ENCODE assay signal across 10 cellular contexts in the genomic region with DNA sequence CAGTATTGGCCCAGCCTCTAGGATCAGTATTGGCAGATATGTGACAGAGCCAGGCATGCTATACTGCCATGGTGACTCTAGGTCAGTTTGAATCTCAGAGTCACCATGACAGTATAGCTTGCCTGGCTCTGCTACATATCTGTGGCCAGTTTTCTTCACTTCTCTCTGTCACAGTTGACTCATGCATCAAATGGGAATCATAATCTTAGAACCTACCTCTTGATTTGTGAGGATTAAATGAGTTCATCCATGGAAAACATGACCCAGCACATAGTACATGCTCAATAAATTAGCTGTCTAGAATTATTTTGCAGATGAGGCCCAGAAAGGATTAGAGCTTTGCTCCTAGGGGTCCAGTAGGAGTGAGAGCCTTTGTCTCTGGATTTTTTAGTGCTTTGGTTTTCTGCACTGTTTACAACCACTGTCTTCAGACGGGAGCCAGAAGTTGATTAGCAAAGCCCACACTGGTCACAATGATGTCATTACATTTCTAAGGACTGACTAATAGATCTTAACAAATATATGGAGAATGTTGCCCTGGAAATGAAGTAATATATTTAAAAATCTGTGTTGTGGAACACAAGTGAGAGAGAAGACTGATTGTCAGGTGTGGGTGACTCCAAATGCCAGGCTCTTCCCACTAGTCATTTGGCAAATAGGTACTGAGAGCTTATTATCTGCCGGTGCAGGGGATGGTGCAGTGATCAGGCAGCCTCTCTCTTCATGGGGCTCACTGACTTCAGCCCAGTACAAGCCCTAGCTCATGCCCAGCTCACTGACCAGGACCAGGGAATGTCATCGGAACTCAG.
DNase-seq lines count a peak whose midpoint lies in the region; ATAC-seq, FAIRE-seq and TF ChIP-seq lines count a peak whose summit lies in the region.
"Had no signal": no experiment of that assay in that cellular context is flagged by ENCODE, and none has a peak within 500 bp of the region (broad histone marks: within the 10 kb centered on the region; RNA-seq: fewer than 3 reads in every experiment).

No MANE protein-coding gene starts in this region.

- no peak overlapping the region for H3K4me3 Mint-ChIP-seq in Caco-2 (ENCODE audit: unreplicated experiment)

- H3K4me3 ChIP-seq in K562 (no peak overlapping the region), stomach (no peak overlapping the region), Caco-2 (ENCODE audit: low read depth, low read length) (no peak overlapping the region)

- H3K36me3 Mint-ChIP-seq in Caco-2 (ENCODE audit: insufficient read depth, unreplicated experiment) = no peaks in the 10 kb centered on the region

- TF ChIP-seq POLR2A in K562 (conservative IDR thresholded peaks at IDR 0.05) = no peak
- TF ChIP-seq POLR2A in stomach (IDR thresholded peaks at IDR 0.05) = no peak

- intact Hi-C loops in K562 (cut with micrococcal nuclease) = no loop called here
- intact Hi-C loops in left ventricle myocardium superior (cut with micrococcal nuclease) = loop anchor here (10.0 kb wide), 1 partner anchor 115 kb away; no protein-coding TSS in a partner anchor
- intact Hi-C loops in stomach (cut with DNase I; ENCODE audit: low total_unique reads) = loop anchor here (10.0 kb wide), 1 partner anchor 55 kb away; no protein-coding TSS in a partner anchor
- intact Hi-C loops in Caco-2 (cut with micrococcal nuclease; ENCODE audit: unreplicated experiment) = no loop called here

- CTCF ChIA-PET in K562 (lab: Yijun Ruan, JAX; ENCODE audit: low intra/inter-chr PET ratio) (no interaction called here), Caco-2 (lab: Charles Lee) (no interaction called here)

- DNase-seq in HS-5 (ENCODE audit: low read depth) = peak; percentile 95
- DNase-seq in K562 (ENCODE audit: extremely low read depth in 1 of 4, low spot score in 3 of 4) = no peak
- no peak for DNase-seq in left ventricle myocardium superior
- DNase-seq in stomach = no peak
- no peak for DNase-seq in T-helper 2 cell
- no peak for DNase-seq in Caco-2
- DNase-seq in activated CD8-positive, alpha-beta memory T cell treated with anti-CD3 and anti-CD28 coated beads for 24 hours = no peak
- no peak for DNase-seq in activated effector memory CD4-positive, alpha-beta T cell treated with Interleukin-2 at 50 U/mL for 16 hours
- DNase-seq: activated naive CD4-positive, alpha-beta T cell treated with Interleukin-2 at 50 U/mL for 16 hours; stimulated activated CD4-positive, alpha-beta T cell treated with anti-CD3 and anti-CD28 coated beads, Interleukin-2, amount 100 ng/mL, for 48 hours had no signal

- TF ChIP-seq CTCF in K562 (IDR thresholded peaks at IDR 0.05 in 2 of 3, conservative IDR thresholded peaks at IDR 0.05 in 1 of 3; ENCODE audit: insufficient read depth in 2 of 3, low read depth in 1 of 3, low read length in 3 of 3) (no peak), stomach (IDR thresholded peaks at IDR 0.05) (no peak), Caco-2 (IDR thresholded peaks at IDR 0.05; ENCODE audit: insufficient read depth in 1 of 2, low read depth in 1 of 2, low read length in 1 of 2, severe bottlenecking in 1 of 2, unreplicated experiment in 1 of 2) (no peak)

- FAIRE-seq in K562 (lab: Jason Lieb, UNC) = peak; percentile 42

- peaks cover 3 to 11% of the 10 kb centered on the region in 2 experiments; a peak in 4 of 5 replicates for H3K4me1 ChIP-seq in K562 (replicated peaks in 1 of 2; ENCODE audit: control insufficient read depth in 2 of 2, insufficient read depth in 2 of 2, low read length in 2 of 2)
- peaks cover 0 to 17% (median 6%) of the 10 kb centered on the region in 4 donors for H3K4me1 ChIP-seq in stomach
- H3K4me1 ChIP-seq in Caco-2 = no peaks in the 10 kb centered on the region; the same call in 1 of the 2 replicates

- BruUV-seq in K562 (replicated peaks; lab: Mats Ljungman, UMichigan) = no TSS peak
- BruUV-seq in Caco-2 (replicated peaks; lab: Mats Ljungman, UMichigan) = no TSS peak

- H3K27me3 ChIP-seq in K562 (ENCODE audit: control insufficient read depth in 2 of 2, insufficient read depth in 2 of 2, low read length in 2 of 2) (no peaks in the 10 kb centered on the region), stomach (no peaks in the 10 kb centered on the region), Caco-2 (replicated peaks; ENCODE audit: control insufficient read depth, insufficient read depth, low read length) (no peaks in the 10 kb centered on the region)

- WGBS in K562 (ENCODE audit: insufficient coverage, low coverage, missing lambda C conversion rate) = 47% methylated on average over 3 of the region's 3 CpGs
- WGBS in stomach, 5 donors = 58 to 73% (median 66%) methylated on average over 3 of the region's 3 CpGs

- TF ChIP-seq EP300 in K562 (IDR thresholded peaks at IDR 0.05; ENCODE audit: low read length) = no peak
- TF ChIP-seq EP300 in stomach (IDR thresholded peaks at IDR 0.05) = no peak

- no peak; the same call in 2 of the 3 replicates for ATAC-seq in K562
- ATAC-seq in left ventricle myocardium superior = peak; percentile 58

- POLR2A ChIA-PET in K562 (lab: Yijun Ruan, JAX) (interaction anchor here (0.5 to 1.0 kb wide), 5 partner anchors 12 to 142 kb away, joined by 3 to 5 read pairs (median 3); no protein-coding TSS in a partner anchor), Caco-2 (lab: Charles Lee) (interaction anchor here (0.6 kb wide), 1 partner anchor 408 kb away, joined by 3 read pairs; no protein-coding TSS in a partner anchor)

- H3K9me3 Mint-ChIP-seq in Caco-2 (ENCODE audit: unreplicated experiment) = peaks cover 9% of the 10 kb centered on the region

- H4K20me1 ChIP-seq in K562 (replicated peaks; ENCODE audit: control insufficient read depth, insufficient read depth, low read length) = no peaks in the 10 kb centered on the region

- H3K27ac ChIP-seq in K562 (ENCODE audit: extremely low read depth, low read depth, low read length) = no peak overlapping the region
- peak overlapping the region; percentile 32 to 79 (median 77) for H3K27ac ChIP-seq in stomach

- 0 out of 2 replicates have a peak overlapping the region, but pooled peaks have one; percentile 22 for H2AFZ ChIP-seq in K562 (ENCODE audit: low read depth, low read length)

- no peaks in the 10 kb centered on the region for H3K79me2 ChIP-seq in K562 (ENCODE audit: control insufficient read depth, insufficient read depth, low read length)

- in situ Hi-C loops in K562 (cut with MboI) = loop anchor here (10.0 kb wide), 1 partner anchor 115 kb away; no protein-coding TSS in a partner anchor

- H3K4me2 ChIP-seq in K562 (ENCODE audit: insufficient read depth, low read length) = no peak overlapping the region

- H3K36me3 ChIP-seq in K562 (ENCODE audit: control insufficient read depth, insufficient read depth, low read length) = no peaks in the 10 kb centered on the region
- peaks cover 0 to 56% (median 20%) of the 10 kb centered on the region in 4 donors for H3K36me3 ChIP-seq in stomach
- H3K36me3 ChIP-seq in Caco-2 (ENCODE audit: control insufficient read depth, insufficient read depth, low read length) = no peaks in the 10 kb centered on the region

- no peak overlapping the region for H3K9ac ChIP-seq in K562 (ENCODE audit: insufficient read depth in 1 of 2, low read depth in 2 of 2, low read length in 2 of 2)

- no peak overlapping the region for H3K27ac Mint-ChIP-seq in Caco-2 (ENCODE audit: unreplicated experiment)

- H3K9me1 ChIP-seq in K562 (ENCODE audit: control insufficient read depth, insufficient read depth, low read length) = no peaks in the 10 kb centered on the region

- peaks cover 8% of the 10 kb centered on the region for H3K27me3 Mint-ChIP-seq in Caco-2 (ENCODE audit: insufficient read depth, unreplicated experiment)

- H3K9me3 ChIP-seq in K562 (replicated peaks; ENCODE audit: control insufficient read depth, insufficient read depth, low read depth, low read length) = no peaks in the 10 kb centered on the region
- H3K9me3 ChIP-seq in stomach = no peaks in the 10 kb centered on the region
- no peaks in the 10 kb centered on the region for H3K9me3 ChIP-seq in Caco-2

- no peaks in the 10 kb centered on the region for H3K4me1 Mint-ChIP-seq in Caco-2 (ENCODE audit: low read depth, unreplicated experiment)

- no peak for TF ChIP-seq RAD21 in K562 (CRISPR knock-in tag; conservative IDR thresholded peaks at IDR 0.05 in 1 of 2, IDR thresholded peaks at IDR 0.05 in 1 of 2)

TF ChIP-seq in K562, 482 proteins besides CTCF, POLR2A, EP300 and RAD21 (continues in another document):
- TF ChIP-seq, protein P1, sequence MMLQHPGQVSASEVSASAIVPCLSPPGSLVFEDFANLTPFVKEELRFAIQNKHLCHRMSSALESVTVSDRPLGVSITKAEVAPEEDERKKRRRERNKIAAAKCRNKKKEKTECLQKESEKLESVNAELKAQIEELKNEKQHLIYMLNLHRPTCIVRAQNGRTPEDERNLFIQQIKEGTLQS (IDR thresholded peaks at IDR 0.05) = peak; percentile 86
- TF ChIP-seq, protein P1 (CRISPR knock-in tag; conservative IDR thresholded peaks at IDR 0.05) = no peak; the same call in 1 of the 2 replicates
- TF ChIP-seq CLOCK (CRISPR knock-in tag; IDR thresholded peaks at IDR 0.05; ENCODE audit: borderline replicate concordance) = no peak
- no peak; the same call in 1 of the 2 replicates for TF ChIP-seq JUND (IDR thresholded peaks at IDR 0.05; ENCODE audit: borderline replicate concordance, low read depth, low read length)
- TF ChIP-seq JUND (tag; IDR thresholded peaks at IDR 0.05; ENCODE audit: borderline replicate concordance, low read depth, low read length) = peak; percentile 50; the same call in 2 of the 3 replicates
- TF ChIP-seq ATF7 (IDR thresholded peaks at IDR 0.05) = peak; percentile 79

Comparison
In these comparisons a context has a peak if more than half of its experiments do, and no peak if none do; other contexts are left out.
1. intact Hi-C loops: an anchor here in left ventricle myocardium superior (10.0 kb wide) and stomach (10.0 kb wide); none called in K562 and Caco-2.